8 cellular contexts compared by ENCODE assay signal in genomic region chr15:23303654-23304053, GRCh38. TPM values are rescaled to one million over a fixed set of nuclear protein-coding genes. Genes with fewer than 3 reads are reported as not detected.
DNase-seq lines count a peak whose midpoint lies in the region; ATAC-seq, FAIRE-seq and TF ChIP-seq lines count a peak whose summit lies in the region.
"Not testable (repeated sequence)": the region's sequence is repeated elsewhere in the genome, so short reads cannot be mapped to it uniquely, and the experiment has no call there.

No MANE protein-coding gene starts in this region.

- not testable (repeated sequence) for TF ChIP-seq CTCF in AG09309 (IDR thresholded peaks at IDR 0.05; ENCODE audit: control insufficient read depth, insufficient read depth, low read depth, low read length, missing control alignments); K562 (IDR thresholded peaks at IDR 0.05 in 2 of 3, conservative IDR thresholded peaks at IDR 0.05 in 1 of 3; ENCODE audit: insufficient read depth in 2 of 3, low read depth in 1 of 3, low read length in 3 of 3)

- not testable (repeated sequence) for H3K9me3 ChIP-seq in Karpas-422 (ENCODE audit: low read length); K562 (replicated peaks; ENCODE audit: control insufficient read depth, insufficient read depth, low read depth, low read length); mesenchymal stem cell (ENCODE audit: control insufficient read depth, low read length)

- not testable (repeated sequence) for H3K18ac ChIP-seq in mesenchymal stem cell (ENCODE audit: low read depth in 1 of 2, low read length in 2 of 2)

- DNase-seq in AG09309 (ENCODE audit: low read depth) = not testable (repeated sequence)
- DNase-seq in Karpas-422 (peak; percentile 66), K562 (ENCODE audit: extremely low read depth in 1 of 4, low spot score in 3 of 4) (peak; percentile 9 to 29 (median 22)), globus pallidus (ENCODE audit: low spot score) (peak; percentile 8), mesenchymal stem cell (peak; percentile 24)
- peak; percentile 88 for DNase-seq in activated CD4-positive, alpha-beta T cell treated with anti-CD3 and anti-CD28 coated beads, Interleukin-2, amount 10 ng/mL, durations not matched to agents 24 days and 14 days
- DNase-seq in stimulated activated CD4-positive, alpha-beta T cell treated with anti-CD3 and anti-CD28 coated beads, Interleukin-15, amount 100 ng/mL, for 24 hours = peak; percentile 34

- BruUV-seq in K562 (replicated peaks; lab: Mats Ljungman, UMichigan) = not testable (repeated sequence)

- FAIRE-seq in K562 (lab: Jason Lieb, UNC) = not testable (repeated sequence)

- no CpG with 5 or more reads among the region's 55 CpGs for WGBS in K562 (ENCODE audit: insufficient coverage, low coverage, missing lambda C conversion rate)
- 45% methylated on average over 4 of the region's 55 CpGs for WGBS in mesenchymal stem cell

- H3K23ac ChIP-seq in mesenchymal stem cell (ENCODE audit: low read length in 2 of 2) = not testable (repeated sequence)

- H3K4ac ChIP-seq in mesenchymal stem cell (ENCODE audit: low read depth in 1 of 2, low read length in 2 of 2) = not testable (repeated sequence)

- TF ChIP-seq RAD21 in K562 (CRISPR knock-in tag; conservative IDR thresholded peaks at IDR 0.05 in 1 of 2, IDR thresholded peaks at IDR 0.05 in 1 of 2) = not testable (repeated sequence)

- H3K9me3 Mint-ChIP-seq in activated CD4-positive, alpha-beta T cell treated with anti-CD3 and anti-CD28 coated beads, Interleukin-2, amount 10 ng/mL, durations not matched to agents 24 days and 14 days = not testable (repeated sequence)

- TF ChIP-seq POLR2A in GM19099 (IDR thresholded peaks at IDR 0.05; ENCODE audit: extremely low read depth, insufficient read length, low read depth) = peak; percentile 41
- TF ChIP-seq POLR2A in K562 (conservative IDR thresholded peaks at IDR 0.05) = not testable (repeated sequence)

- H2AFZ ChIP-seq in Karpas-422 (ENCODE audit: low read length); K562 (ENCODE audit: low read depth, low read length); mesenchymal stem cell (ENCODE audit: low read depth, low read length): not testable (repeated sequence)

- not testable (repeated sequence) for H4K8ac ChIP-seq in mesenchymal stem cell (ENCODE audit: low read length)

- not testable (repeated sequence) for H3K79me1 ChIP-seq in mesenchymal stem cell (replicated peaks; ENCODE audit: low read length, poor library complexity, severe bottlenecking)

- not testable (repeated sequence) for TF ChIP-seq EP300 in K562 (IDR thresholded peaks at IDR 0.05; ENCODE audit: low read length)

- in situ Hi-C loops in K562 (cut with MboI) = not testable (repeated sequence)

- H4K20me1 ChIP-seq in Karpas-422 (ENCODE audit: insufficient read depth, low read depth, low read length); K562 (replicated peaks; ENCODE audit: control insufficient read depth, insufficient read depth, low read length): not testable (repeated sequence)

- CTCF ChIA-PET in K562 (lab: Yijun Ruan, JAX; ENCODE audit: low intra/inter-chr PET ratio) = not testable (repeated sequence)

- H3K27me3 ChIP-seq in Karpas-422 (ENCODE audit: low read length); K562 (ENCODE audit: control insufficient read depth in 2 of 2, insufficient read depth in 2 of 2, low read length in 2 of 2); mesenchymal stem cell (ENCODE audit: control insufficient read depth in 1 of 2, insufficient read depth in 1 of 2, low read length in 2 of 2): not testable (repeated sequence)

- H2BK15ac ChIP-seq in mesenchymal stem cell (ENCODE audit: low read depth, poor library complexity, severe bottlenecking) = not testable (repeated sequence)

- H2BK120ac ChIP-seq in mesenchymal stem cell (ENCODE audit: low read depth, low read length) = not testable (repeated sequence)

- not testable (repeated sequence) for H2AK5ac ChIP-seq in mesenchymal stem cell (ENCODE audit: low read length, severe bottlenecking)

- not testable (repeated sequence) for ATAC-seq in K562

- H3K36me3 Mint-ChIP-seq in activated CD4-positive, alpha-beta T cell treated with anti-CD3 and anti-CD28 coated beads, Interleukin-2, amount 10 ng/mL, durations not matched to agents 24 days and 14 days (ENCODE audit: low read depth) = peaks cover 14% of the 10 kb centered on the region

- POLR2A ChIA-PET in K562 (lab: Yijun Ruan, JAX) = not testable (repeated sequence)

- H3K9me2 ChIP-seq in Karpas-422 (replicated peaks; ENCODE audit: insufficient read depth, low read length) = not testable (repeated sequence)

- peak overlapping the region; percentile 99 for H3K4me3 Mint-ChIP-seq in activated CD4-positive, alpha-beta T cell treated with anti-CD3 and anti-CD28 coated beads, Interleukin-2, amount 10 ng/mL, durations not matched to agents 24 days and 14 days

- not testable (repeated sequence) for H2BK12ac ChIP-seq in mesenchymal stem cell (ENCODE audit: low read length in 2 of 2)

- intact Hi-C loops in activated CD4-positive, alpha-beta T cell treated with anti-CD3 and anti-CD28 coated beads, Interleukin-2, amount 10 ng/mL, durations not matched to agents 24 days and 14 days (cut with micrococcal nuclease); K562 (cut with micrococcal nuclease): not testable (repeated sequence)

- not testable (repeated sequence) for H3K4me1 ChIP-seq in Karpas-422 (ENCODE audit: low read length); K562 (replicated peaks in 1 of 2; ENCODE audit: control insufficient read depth in 2 of 2, insufficient read depth in 2 of 2, low read length in 2 of 2); mesenchymal stem cell (ENCODE audit: control insufficient read depth, insufficient read depth, low read depth, low read length)

- H3K36me3 ChIP-seq in Karpas-422 (ENCODE audit: insufficient read depth, low read length); K562 (ENCODE audit: control insufficient read depth, insufficient read depth, low read length): not testable (repeated sequence)
- H3K36me3 ChIP-seq in mesenchymal stem cell (ENCODE audit: control insufficient read depth in 1 of 2, insufficient read depth in 2 of 2, low read depth in 1 of 2, low read length in 2 of 2) = peaks cover 0 to 18% of the 10 kb centered on the region in 2 experiments

- H4K91ac ChIP-seq in mesenchymal stem cell (ENCODE audit: low read length) = not testable (repeated sequence)

- H3K79me2 ChIP-seq in Karpas-422 (ENCODE audit: low read length) = peaks cover 23% of the 10 kb centered on the region
- peaks cover 22% of the 10 kb centered on the region for H3K79me2 ChIP-seq in K562 (ENCODE audit: control insufficient read depth, insufficient read depth, low read length)

- peak overlapping the region; percentile 54 for H3K4me3 ChIP-seq in AG09309 (ENCODE audit: control insufficient read depth, low read depth, low read length)
- peak overlapping the region; percentile 74; the same call in 1 of the 2 replicates for H3K4me3 ChIP-seq in Karpas-422 (ENCODE audit: low read length)
- peak overlapping the region; percentile 19; the same call in 1 of the 2 replicates for H3K4me3 ChIP-seq in K562
- peak overlapping the region; percentile 59 to 82 for H3K4me3 ChIP-seq in mesenchymal stem cell (ENCODE audit: insufficient read depth in 1 of 2, low read depth in 1 of 2, low read length in 2 of 2)

- H3K4me2 ChIP-seq in Karpas-422 (ENCODE audit: low read depth, low read length, poor library complexity, severe bottlenecking); mesenchymal stem cell (ENCODE audit: low read length, poor library complexity, severe bottlenecking): not testable (repeated sequence)
- H3K4me2 ChIP-seq in K562 (ENCODE audit: insufficient read depth, low read length) = peak overlapping the region; percentile 46; the same call in 1 of the 2 replicates

- H2BK5ac ChIP-seq in mesenchymal stem cell (ENCODE audit: low read depth, low read length, poor library complexity, severe bottlenecking) = not testable (repeated sequence)

- peaks cover 26% of the 10 kb centered on the region for H3K4me1 Mint-ChIP-seq in activated CD4-positive, alpha-beta T cell treated with anti-CD3 and anti-CD28 coated beads, Interleukin-2, amount 10 ng/mL, durations not matched to agents 24 days and 14 days

- not testable (repeated sequence) for H3K27ac ChIP-seq in Karpas-422 (ENCODE audit: low read length); K562 (ENCODE audit: extremely low read depth, low read depth, low read length); mesenchymal stem cell (ENCODE audit: low read length, poor library complexity, severe bottlenecking)

- not testable (repeated sequence) for H3K14ac ChIP-seq in mesenchymal stem cell (ENCODE audit: low read length in 2 of 2)

- H3K27me3 Mint-ChIP-seq in activated CD4-positive, alpha-beta T cell treated with anti-CD3 and anti-CD28 coated beads, Interleukin-2, amount 10 ng/mL, durations not matched to agents 24 days and 14 days = not testable (repeated sequence)

- peak overlapping the region; percentile 71 for H3K9ac ChIP-seq in Karpas-422 (ENCODE audit: low read length)
- not testable (repeated sequence) for H3K9ac ChIP-seq in K562 (ENCODE audit: insufficient read depth in 1 of 2, low read depth in 2 of 2, low read length in 2 of 2)
- H3K9ac ChIP-seq in mesenchymal stem cell (ENCODE audit: low read length) = peak overlapping the region; percentile 80

- H3K27ac Mint-ChIP-seq in activated CD4-positive, alpha-beta T cell treated with anti-CD3 and anti-CD28 coated beads, Interleukin-2, amount 10 ng/mL, durations not matched to agents 24 days and 14 days = peak overlapping the region; percentile 95

- not testable (repeated sequence) for H3K9me1 ChIP-seq in K562 (ENCODE audit: control insufficient read depth, insufficient read depth, low read length)

RNA-seq across cellular contexts. Expression of gene GOLGA6L26, which starts 30.3 kb away (rescaled TPM):
- total RNA-seq in Karpas-422 (2014; rRNA removed; shearing (Covaris generic); ENCODE audit: low replicate concordance) = not detected in 2 replicates
- not detected in 2 replicates for total RNA-seq in activated CD4-positive, alpha-beta T cell treated with anti-CD3 and anti-CD28 coated beads, Interleukin-2, amount 10 ng/mL, durations not matched to agents 24 days and 14 days
- total RNA-seq in K562 (2011; cell fraction: chromatin; rRNA removed; ENCODE audit: low replicate concordance) = not detected in 2 replicates
- not detected in 2 replicates for total RNA-seq in K562 (2011; cell fraction: nucleolus; rRNA removed)
- not detected in 2 replicates for total RNA-seq in K562 (2011; cell fraction: nucleoplasm; rRNA removed)
- total RNA-seq in K562 (2014; rRNA removed) (not detected in 2 replicates), K562 (2014; rRNA removed; fragmentation: Illumina TruSeq; extraction: Trizol) (not detected in 2 replicates), K562 (2015; rRNA removed; fragmentation: Illumina TruSeq; extraction: Trizol) (not detected in 2 replicates), K562 (2021) (not detected in 2 replicates)
- polyA plus RNA-seq in K562 (2011; rRNA removed) (not detected in 2 replicates), K562 (2014; fragmentation: Illumina TruSeq; extraction: Trizol) (not detected in 2 replicates), K562 (2014; fragmentation: Nextera tagmentation; extraction: Ambion mirVana) (not detected), K562 (2014; rRNA removed) (not detected in 2 replicates)
- polyA plus RNA-seq in K562 (2011; cell fraction: cytosol; rRNA removed) = not detected in 2 replicates
- not detected in 2 replicates for polyA plus RNA-seq in K562 (2011; cell fraction: nucleus; rRNA removed)
- polyA plus RNA-seq in K562 (2012) = not detected in 2 replicates
- not detected in 2 replicates for polyA minus RNA-seq in K562 (2011; rRNA and poly(A)+ RNA removed)
- polyA minus RNA-seq in K562 (2011; cell fraction: cytosol; rRNA and poly(A)+ RNA removed) = not detected in 2 replicates
- not detected in 2 replicates for polyA minus RNA-seq in K562 (2011; cell fraction: nucleus; rRNA and poly(A)+ RNA removed)
- polyA plus RNA-seq in mesenchymal stem cell (2013, experiment 1 of 2) = not detected
- not detected for polyA plus RNA-seq in mesenchymal stem cell (2013, experiment 2 of 2)

RNA-seq across cellular contexts. Expression of gene GOLGA8S, which starts 50.9 kb away (rescaled TPM):
- total RNA-seq in Karpas-422 (2014; rRNA removed; shearing (Covaris generic); ENCODE audit: low replicate concordance) = not detected in 2 replicates
- total RNA-seq in activated CD4-positive, alpha-beta T cell treated with anti-CD3 and anti-CD28 coated beads, Interleukin-2, amount 10 ng/mL, durations not matched to agents 24 days and 14 days = 0.07 TPM in 2 replicates
- not detected in 2 replicates for total RNA-seq in K562 (2011; cell fraction: chromatin; rRNA removed; ENCODE audit: low replicate concordance)
- total RNA-seq in K562 (2011; cell fraction: nucleolus; rRNA removed) = not detected in 2 replicates
- not detected in 2 replicates for total RNA-seq in K562 (2011; cell fraction: nucleoplasm; rRNA removed)
- total RNA-seq in K562 (2014; rRNA removed) (not detected in 2 replicates), K562 (2014; rRNA removed; fragmentation: Illumina TruSeq; extraction: Trizol) (not detected in 2 replicates), K562 (2015; rRNA removed; fragmentation: Illumina TruSeq; extraction: Trizol) (not detected in 2 replicates), K562 (2021) (not detected in 2 replicates)
- polyA plus RNA-seq in K562 (2011; rRNA removed) (0.01 TPM in 1 of 2 replicates, not detected in the other), K562 (2014; fragmentation: Illumina TruSeq; extraction: Trizol) (not detected in 2 replicates), K562 (2014; fragmentation: Nextera tagmentation; extraction: Ambion mirVana) (under 1 TPM in 1 of 2 experiments, not detected in 1; 0.01 TPM), K562 (2014; rRNA removed) (not detected in 2 replicates)
- not detected in 2 replicates for polyA plus RNA-seq in K562 (2011; cell fraction: cytosol; rRNA removed)
- polyA plus RNA-seq in K562 (2011; cell fraction: nucleus; rRNA removed) = not detected in 2 replicates
- 0.03 TPM in 1 of 2 replicates, not detected in the other for polyA plus RNA-seq in K562 (2012)
- not detected in 2 replicates for polyA minus RNA-seq in K562 (2011; rRNA and poly(A)+ RNA removed)
- polyA minus RNA-seq in K562 (2011; cell fraction: cytosol; rRNA and poly(A)+ RNA removed) = not detected in 2 replicates
- polyA minus RNA-seq in K562 (2011; cell fraction: nucleus; rRNA and poly(A)+ RNA removed) = not detected in 2 replicates
- not detected for polyA plus RNA-seq in mesenchymal stem cell (2013, experiment 1 of 2)
- polyA plus RNA-seq in mesenchymal stem cell (2013, experiment 2 of 2) = not detected

Comparison
In these comparisons a context has a peak if more than half of its experiments do, and no peak if none do; other contexts are left out.
1. H3K4me3 ChIP-seq: peak in every context shown above with its lines; median percentile 74 in Karpas-422; 70 in mesenchymal stem cell; 54 in AG09309; 19 in K562.